ENCODE assay signal across 19 cellular contexts in genomic region chr18:51290864-51291263, GRCh38.
"Had no signal": no experiment of that assay in that cellular context is flagged by ENCODE, and none has a peak within 500 bp of the region (broad histone marks: within the 10 kb centered on the region; RNA-seq: fewer than 3 reads in every experiment).

No MANE protein-coding gene starts in this region.

- H3K36me3 ChIP-seq: ascending aorta, lower lobe of right lung, right atrium auricular region, tibial artery, vagina had no signal

- H3K27me3 ChIP-seq: ascending aorta, right atrium auricular region, tibial artery, vagina had no signal

- H3K4me1 ChIP-seq: ascending aorta, lower lobe of right lung, parathyroid adenoma, tibial artery, vagina had no signal

- H3K36me3 Mint-ChIP-seq: activated naive CD8-positive, alpha-beta T cell treated with anti-CD3 and anti-CD28 coated beads, Interleukin-2, amount 10 ng/mL, durations not matched to agents 7 days and 5 days; stimulated activated effector memory CD8-positive, alpha-beta T cell treated with anti-CD3 and anti-CD28 coated beads, Interleukin-12 subunit alpha, Interleukin-12 subunit beta, amount 100 ng/mL, for 72 hours had no signal

- DNase-seq: activated CD4-positive, alpha-beta T cell treated with anti-CD3 and anti-CD28 coated beads, Interleukin-2, amount 50 U/mL, for 4 hours; activated gamma-delta T cell; activated naive CD8-positive, alpha-beta T cell treated with anti-CD3 and anti-CD28 coated beads, Interleukin-2, amount 10 ng/mL, durations not matched to agents 7 days and 5 days; activated T-cell treated with anti-CD3 and anti-CD28 coated beads, Interleukin-2, amount 50 U/mL, for 4 hours; caudate nucleus; effector CD4-positive, alpha-beta T cell; hypothalamus; left cardiac atrium; lower lobe of right lung; midbrain; T-helper 1 cell; tibial artery had no signal

- H3K27ac Mint-ChIP-seq: activated naive CD8-positive, alpha-beta T cell treated with anti-CD3 and anti-CD28 coated beads, Interleukin-2, amount 10 ng/mL, durations not matched to agents 7 days and 5 days; stimulated activated effector memory CD8-positive, alpha-beta T cell treated with anti-CD3 and anti-CD28 coated beads, Interleukin-12 subunit alpha, Interleukin-12 subunit beta, amount 100 ng/mL, for 72 hours had no signal

- H3K9me3 ChIP-seq: ascending aorta, lower lobe of right lung, right atrium auricular region, tibial artery, vagina had no signal

- H3K4me3 ChIP-seq: ascending aorta, coronary artery, lower lobe of right lung, right atrium auricular region, smooth muscle cell, tibial artery, vagina had no signal

- H3K4me1 Mint-ChIP-seq: activated naive CD8-positive, alpha-beta T cell treated with anti-CD3 and anti-CD28 coated beads, Interleukin-2, amount 10 ng/mL, durations not matched to agents 7 days and 5 days; stimulated activated effector memory CD8-positive, alpha-beta T cell treated with anti-CD3 and anti-CD28 coated beads, Interleukin-12 subunit alpha, Interleukin-12 subunit beta, amount 100 ng/mL, for 72 hours had no signal

- H3K27ac ChIP-seq: ascending aorta, coronary artery, lower lobe of right lung, parathyroid adenoma, right atrium auricular region, tibial artery, vagina had no signal

- H3K4me3 Mint-ChIP-seq: activated naive CD8-positive, alpha-beta T cell treated with anti-CD3 and anti-CD28 coated beads, Interleukin-2, amount 10 ng/mL, durations not matched to agents 7 days and 5 days; activated T-cell treated with anti-CD3 and anti-CD28 coated beads, Interleukin-2, amount 50 U/mL, for 4 hours; stimulated activated effector memory CD8-positive, alpha-beta T cell treated with anti-CD3 and anti-CD28 coated beads, Interleukin-12 subunit alpha, Interleukin-12 subunit beta, amount 100 ng/mL, for 72 hours had no signal
